10 cellular contexts compared by ENCODE assay signal in the genomic region with DNA sequence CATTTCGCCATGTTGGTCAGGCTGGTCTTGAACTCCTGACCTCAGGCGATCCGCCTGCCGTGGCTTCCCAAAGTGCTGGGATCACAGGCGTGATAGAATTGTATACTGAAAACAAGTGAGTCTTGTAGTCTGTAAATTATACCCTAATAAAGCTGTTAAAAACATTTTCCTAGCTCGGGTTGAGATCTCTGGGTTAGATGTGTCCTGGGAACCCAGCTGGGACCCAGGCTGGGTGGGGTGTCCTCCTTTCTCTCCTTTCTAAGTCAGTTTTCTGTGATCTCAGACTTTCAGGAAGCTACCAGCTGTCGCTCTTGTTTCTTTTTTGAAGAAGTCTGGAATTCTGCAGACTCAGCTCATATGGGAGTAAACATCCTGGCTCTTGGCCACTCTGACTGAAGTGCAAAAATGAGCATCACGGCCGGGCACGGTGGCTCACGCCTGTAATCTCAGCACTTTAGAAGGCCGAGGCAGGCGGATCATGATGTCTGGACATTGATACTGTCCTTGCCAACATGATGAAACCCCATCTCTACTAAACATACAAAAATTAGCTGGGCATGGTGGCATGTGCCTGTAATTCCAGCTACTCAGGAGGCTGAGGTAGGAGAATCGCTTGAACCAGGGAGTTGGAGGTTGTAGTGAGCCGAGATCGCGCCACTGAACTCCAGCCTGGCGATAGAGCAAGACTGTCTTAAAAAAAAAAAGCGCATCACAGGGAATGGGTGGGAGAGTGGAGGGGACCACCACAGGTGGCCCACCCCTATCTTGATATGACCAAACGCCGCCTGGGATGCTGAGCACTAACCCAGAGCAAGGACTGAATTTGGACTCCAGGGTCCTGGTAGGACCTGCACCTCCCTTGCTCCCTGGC. TPM values are rescaled to one million over a fixed set of nuclear protein-coding genes. Genes with fewer than 3 reads are reported as not detected.
DNase-seq lines count a peak whose midpoint lies in the region; ATAC-seq, FAIRE-seq and TF ChIP-seq lines count a peak whose summit lies in the region.
"Had no signal": no experiment of that assay in that cellular context is flagged by ENCODE, and none has a peak within 500 bp of the region (broad histone marks: within the 10 kb centered on the region; RNA-seq: fewer than 3 reads in every experiment).

No MANE protein-coding gene starts in this region.

- peak overlapping the region in 2 of 4 donors; percentile 30 to 31 for H3K27ac ChIP-seq in pancreas

- WGBS in pancreas, 2 donors, result 54 to 68% methylated on average over 21 of the region's 21 CpGs

- H3K4me3 Mint-ChIP-seq in activated T-helper 17 cell treated with anti-CD3 and anti-CD28 coated beads, Interleukin-2, amount 50 U/mL, for 72 hours, result no peak overlapping the region
- H3K4me3 Mint-ChIP-seq: CD8-positive, alpha-beta T cell had no signal

- ATAC-seq in activated T-helper 17 cell treated with anti-CD3 and anti-CD28 coated beads, Interleukin-2, amount 50 U/mL, for 72 hours (replicated peaks), result no peak
- ATAC-seq in left cardiac atrium, result peak; percentile 58 to 65
- ATAC-seq in pancreas, result peak in 3 of 4 donors; percentile 53 to 73 (median 63)
- no peak for ATAC-seq in HG03045 (IDR thresholded peaks at IDR 0.05; ENCODE audit: unreplicated experiment)
- ATAC-seq: CD8-positive, alpha-beta T cell had no signal

- no peaks in the 10 kb centered on the region for H3K9me3 ChIP-seq in pancreas

- no peaks in the 10 kb centered on the region for H3K27me3 ChIP-seq in pancreas

- peak; percentile 53 for DNase-seq in AG10803 (ENCODE audit: low read depth)
- DNase-seq in left cardiac atrium, result peak; percentile 63
- DNase-seq in pancreas, result peak in 1 of 6 donors; percentile 22
- no peak for DNase-seq in NCI-H345 (lab: John Stamatoyannopoulos, UW)
- DNase-seq in GM12891 (ENCODE audit: insufficient read length, low spot score), result no peak
- DNase-seq in cerebellar nuclear complex (lab: John Stamatoyannopoulos, UW), result no peak
- DNase-seq: CD8-positive, alpha-beta T cell had no signal

- H3K36me3 Mint-ChIP-seq in activated T-helper 17 cell treated with anti-CD3 and anti-CD28 coated beads, Interleukin-2, amount 50 U/mL, for 72 hours (ENCODE audit: low read depth), result no peaks in the 10 kb centered on the region
- H3K36me3 Mint-ChIP-seq: CD8-positive, alpha-beta T cell had no signal

- intact Hi-C loops in left cardiac atrium (cut with DNase I), result no loop called here
- intact Hi-C loops in pancreas (cut with DNase I), result no loop called here

- no peaks in the 10 kb centered on the region for H3K36me3 ChIP-seq in pancreas

- FAIRE-seq in pancreas (lab: Jason Lieb, UNC) (no peak), GM12891 (lab: Jason Lieb, UNC) (no peak)
- FAIRE-seq: TTC549 had no signal

- peak overlapping the region; percentile 8; the same call in 1 of the 2 replicates for H3K4me3 ChIP-seq in AG10803 (ENCODE audit: low read length)
- no peak overlapping the region for H3K4me3 ChIP-seq in pancreas

- H3K9me3 Mint-ChIP-seq in activated T-helper 17 cell treated with anti-CD3 and anti-CD28 coated beads, Interleukin-2, amount 50 U/mL, for 72 hours, result no peaks in the 10 kb centered on the region
- H3K9me3 Mint-ChIP-seq: CD8-positive, alpha-beta T cell had no signal

- H3K4me1 ChIP-seq in pancreas, result no peaks in the 10 kb centered on the region

- peak overlapping the region; percentile 58 for H3K27ac Mint-ChIP-seq in activated T-helper 17 cell treated with anti-CD3 and anti-CD28 coated beads, Interleukin-2, amount 50 U/mL, for 72 hours
- H3K27ac Mint-ChIP-seq: CD8-positive, alpha-beta T cell had no signal

- TF ChIP-seq POLR2A in GM12891 (IDR thresholded peaks at IDR 0.05; ENCODE audit: low read depth, low read length), result no peak

- H3K27me3 Mint-ChIP-seq in activated T-helper 17 cell treated with anti-CD3 and anti-CD28 coated beads, Interleukin-2, amount 50 U/mL, for 72 hours, result no peaks in the 10 kb centered on the region

- no peaks in the 10 kb centered on the region for H3K4me1 Mint-ChIP-seq in activated T-helper 17 cell treated with anti-CD3 and anti-CD28 coated beads, Interleukin-2, amount 50 U/mL, for 72 hours

- TF ChIP-seq CTCF in AG10803 (conservative IDR thresholded peaks at IDR 0.05; ENCODE audit: low read length), result no peak
- TF ChIP-seq CTCF in pancreas (IDR thresholded peaks at IDR 0.05), result no peak

TF ChIP-seq in GM12891, 5 proteins besides CTCF, POLR2A, EP300 and RAD21:
- no peak for TF ChIP-seq POU2F2 (IDR thresholded peaks at IDR 0.05; ENCODE audit: low read depth, low read length)
- TF ChIP-seq TAF1 (IDR thresholded peaks at IDR 0.05; ENCODE audit: low read depth, low read length), result no peak
- no peak for TF ChIP-seq SPI1 (IDR thresholded peaks at IDR 0.05; ENCODE audit: low read depth, low read length)
- no peak for TF ChIP-seq POLR2AphosphoS5 (IDR thresholded peaks at IDR 0.05; ENCODE audit: low read depth, low read length)
- TF ChIP-seq PAX5 (IDR thresholded peaks at IDR 0.05; ENCODE audit: insufficient read depth, low read length, severe bottlenecking), result no peak

RNA-seq across cellular contexts. Expression of a gene that starts 9.9 kb away (rescaled TPM):
- total RNA-seq in activated T-helper 17 cell treated with anti-CD3 and anti-CD28 coated beads, Interleukin-2, amount 50 U/mL, for 72 hours, result 10 to 100 TPM; 33.1 to 34.3 TPM
- total RNA-seq in left cardiac atrium (10 to 100 TPM; 23.1 to 27.6 TPM), pancreas (10 to 100 TPM; 13.3 to 19.2 (median 17.7) TPM)
- polyA plus RNA-seq in pancreas, result 10 to 100 TPM; 22.9 to 34.9 TPM
- polyA plus RNA-seq in GM12891 (2012; ENCODE audit: low read depth, missing spikeins), result 21.5 TPM

RNA-seq across cellular contexts. Expression of a gene that starts 12.7 kb away (rescaled TPM):
- 10 to 100 TPM in 1 of 2 donors, 1 to 10 TPM in 1; 6.6 to 12.1 TPM for total RNA-seq in activated T-helper 17 cell treated with anti-CD3 and anti-CD28 coated beads, Interleukin-2, amount 50 U/mL, for 72 hours
- total RNA-seq in left cardiac atrium (100 to 1,000 TPM in 1 of 2 donors, 10 to 100 TPM in 1; 86.4 to 397 TPM), pancreas (100 to 1,000 TPM in 2 of 6 donors, 10 to 100 TPM in 4; 70.4 to 158 (median 95.1) TPM)
- polyA plus RNA-seq in pancreas, result 10 to 100 TPM; 35.5 to 56.8 TPM
- polyA plus RNA-seq in GM12891 (2012; ENCODE audit: low read depth, missing spikeins), result 11.5 TPM
- total RNA-seq: CD8-positive, alpha-beta T cell had no signal

RNA-seq across cellular contexts. Expression of a gene that starts 33.5 kb away (rescaled TPM):
- 100 to 1,000 TPM; 117 to 152 TPM for total RNA-seq in activated T-helper 17 cell treated with anti-CD3 and anti-CD28 coated beads, Interleukin-2, amount 50 U/mL, for 72 hours
- 100 to 1,000 TPM; 107 to 108 TPM for total RNA-seq in left cardiac atrium
- total RNA-seq in pancreas, result 10 to 100 TPM; 27.6 to 97.8 (median 41.5) TPM
- 100 to 1,000 TPM in 1 of 2 donors, 10 to 100 TPM in 1; 89.3 to 103 TPM for polyA plus RNA-seq in pancreas
- 34.7 TPM for polyA plus RNA-seq in GM12891 (2012; ENCODE audit: low read depth, missing spikeins)

RNA-seq across cellular contexts. Expression of a gene that starts 33.6 kb away (rescaled TPM):
- 1 to 10 TPM; 1.7 to 2.1 TPM for total RNA-seq in activated T-helper 17 cell treated with anti-CD3 and anti-CD28 coated beads, Interleukin-2, amount 50 U/mL, for 72 hours
- 10 to 100 TPM in 1 of 2 donors, 1 to 10 TPM in 1; 6.0 to 11.1 TPM for total RNA-seq in left cardiac atrium
- total RNA-seq in pancreas, result 1 to 10 TPM; 1.6 to 3.8 (median 2.2) TPM
- 1 to 10 TPM; 4.7 to 5.3 TPM for polyA plus RNA-seq in pancreas
- 2.6 TPM for polyA plus RNA-seq in GM12891 (2012; ENCODE audit: low read depth, missing spikeins)

RNA-seq across cellular contexts. Expression of a gene that starts 37.2 kb away (rescaled TPM):
- total RNA-seq in activated T-helper 17 cell treated with anti-CD3 and anti-CD28 coated beads, Interleukin-2, amount 50 U/mL, for 72 hours, result under 1 TPM; 0.69 to 0.74 TPM
- total RNA-seq in left cardiac atrium (1 to 10 TPM; 1.6 to 2.2 TPM), pancreas (1 to 10 TPM in 1 of 6 donors, under 1 TPM in 5; 0.55 to 1.3 (median 0.84) TPM)
- polyA plus RNA-seq in pancreas, result 1 to 10 TPM; 1.2 to 1.7 TPM
- polyA plus RNA-seq in GM12891 (2012; ENCODE audit: low read depth, missing spikeins), result 0.62 TPM

Comparison
In these comparisons a context has a peak if more than half of its experiments do, and no peak if none do; other contexts are left out.
1. DNase-seq: peak in AG10803 (single experiment) and left cardiac atrium (single experiment); none in NCI-H345 (single experiment), GM12891 (single experiment) and cerebellar nuclear complex (0 of 2).
2. ATAC-seq: peak in left cardiac atrium (2 of 2) and pancreas (3 of 4); none in activated T-helper 17 cell treated with anti-CD3 and anti-CD28 coated beads, Interleukin-2, amount 50 U/mL, for 72 hours (single experiment) and HG03045 (single experiment).
3. RNA of a gene that starts 12.7 kb away (total RNA-seq): 86.4 to 397 TPM in left cardiac atrium and 70.4 to 158 TPM in pancreas; 6.6 to 12.1 TPM in activated T-helper 17 cell treated with anti-CD3 and anti-CD28 coated beads, Interleukin-2, amount 50 U/mL, for 72 hours; every median in the first group is over 4 times any median in the second.